8 cellular contexts compared by ENCODE assay signal in genomic region chr16:20701692-20702091, GRCh38. TPM values are rescaled to one million over a fixed set of nuclear protein-coding genes. Genes with fewer than 3 reads are reported as not detected.
"Had no signal": no experiment of that assay in that cellular context is flagged by ENCODE, and none has a peak within 500 bp of the region (broad histone marks: within the 10 kb centered on the region; RNA-seq: fewer than 3 reads in every experiment).

No MANE protein-coding gene starts in this region.

RNA-seq across cellular contexts. Expression of gene ACSM1, which starts 4.2 kb away (rescaled TPM):
- total RNA-seq: activated CD4-positive, alpha-beta memory T cell treated with anti-CD3 and anti-CD28 coated beads for 36 hours; activated CD4-positive, alpha-beta memory T cell treated with anti-CD3 and anti-CD28 coated beads, Interleukin-2, amount 10 ng/mL, durations not matched to agents 7 days and 5 days; activated CD4-positive, alpha-beta T cell treated with anti-CD3 and anti-CD28 coated beads for 36 hours; activated CD4-positive, alpha-beta T cell treated with anti-CD3 and anti-CD28 coated beads, Interleukin-2, amount 10 ng/mL, durations not matched to agents 24 days and 14 days; activated CD8-positive, alpha-beta memory T cell treated with anti-CD3 and anti-CD28 coated beads for 36 hours; activated CD8-positive, alpha-beta memory T cell treated with anti-CD3 and anti-CD28 coated beads, Interleukin-2, amount 10 ng/mL, durations not matched to agents 7 days and 5 days; activated CD8-positive, alpha-beta T cell treated with anti-CD3 and anti-CD28 coated beads for 36 hours; T-helper 1 cell treated with Interleukin-12 subunit alpha and Interleukin-12 subunit beta and Interleukin-4 antibody, amounts not matched to agents 30 ng/mL and 1 ng/mL, for 36 hours had no signal
